ENCODE assay signal across 8 cellular contexts in genomic region chr7:42236266-42237161, GRCh38. TPM values are rescaled to one million over a fixed set of nuclear protein-coding genes. Genes with fewer than 3 reads are reported as not detected.
A peak's percentile ranks its signal among the peaks of the same experiment; 100 is the strongest.
DNase-seq lines count a peak whose midpoint lies in the region; ATAC-seq and TF ChIP-seq lines count a peak whose summit lies in the region.

No MANE protein-coding gene starts in this region.

- DNase-seq in GM13977 (ENCODE audit: low spot score) = peak; percentile 40
- DNase-seq in SK-MEL-5 (ENCODE audit: low read depth, low spot score) = peak; percentile 43
- DNase-seq in epidermal melanocyte (ENCODE audit: insufficient read length, low spot score) = peak; percentile 38
- peak; percentile 15 for DNase-seq in midbrain (lab: John Stamatoyannopoulos, UW)
- no peak for DNase-seq in vagina (ENCODE audit: extremely low spot score in 2 of 2)
- no peak for DNase-seq in NCI-H187 (lab: John Stamatoyannopoulos, UW)
- no peak for DNase-seq in cerebellar nuclear complex (lab: John Stamatoyannopoulos, UW)

- TF ChIP-seq POLR2A in vagina (IDR thresholded peaks at IDR 0.05) = peak in 1 of 2 donors; percentile 24

- H3K27me3 ChIP-seq in vagina = no peaks in the 10 kb centered on the region

- intact Hi-C loops in vagina (cut with DNase I) = loop anchor here (10.0 kb wide), 1 partner anchor 262 kb away; no protein-coding TSS in a partner anchor

- H3K4me1 ChIP-seq in vagina = peaks cover 69% of the 10 kb centered on the region

- peak overlapping the region; percentile 88 to 93 for H3K4me3 ChIP-seq in vagina

- peak; percentile 17 for ATAC-seq in HG02571 (IDR thresholded peaks at IDR 0.05; ENCODE audit: unreplicated experiment)

- in situ Hi-C loops in GM13977 (cut with MboI; ENCODE audit: low pct_unique_long_range_greater_than_20kb, low sequenced_read_pairs, unreplicated experiment) = no loop called here
- in situ Hi-C loops in SK-MEL-5 (cut with HindIII; ENCODE audit: low pct_unique_long_range_greater_than_20kb, low sequenced_read_pairs) = no loop called here

- no peak for TF ChIP-seq CTCF in GM13977 (IDR thresholded peaks at IDR 0.05; ENCODE audit: extremely low read depth, insufficient read depth, missing control alignments)
- no peak for TF ChIP-seq CTCF in vagina (IDR thresholded peaks at IDR 0.05)

- no peaks in the 10 kb centered on the region for H3K9me3 ChIP-seq in vagina

- H3K36me3 ChIP-seq in vagina = no peaks in the 10 kb centered on the region

- H3K27ac ChIP-seq in vagina = peak overlapping the region; percentile 96

RNA-seq across cellular contexts. Expression of gene GLI3, which starts 0.5 kb away (rescaled TPM):
- 1.4 and 2.7 TPM in 2 replicates for total RNA-seq in SK-MEL-5 (2014; rRNA removed; shearing (Covaris generic))
- polyA plus RNA-seq in SK-MEL-5 (2015; cell fraction: cytosol; rRNA removed) = 13.5 and 17.5 TPM in 2 replicates
- polyA plus RNA-seq in SK-MEL-5 (2015; cell fraction: nucleus; rRNA removed) = 6.3 and 14.1 TPM in 2 replicates
- total RNA-seq in vagina = 24.6 TPM

Comparison
In these comparisons a context has a peak if more than half of its experiments do, and no peak if none do; other contexts are left out.
1. DNase-seq: peak in GM13977 (single experiment), SK-MEL-5 (single experiment), epidermal melanocyte (single experiment) and midbrain (single experiment); none in vagina (0 of 2), NCI-H187 (0 of 2) and cerebellar nuclear complex (0 of 2).